17 cellular contexts compared by ENCODE assay signal in genomic region chr13:73934771-73935170, GRCh38.
DNase-seq lines count a peak whose midpoint lies in the region; ATAC-seq, FAIRE-seq and TF ChIP-seq lines count a peak whose summit lies in the region.
"Had no signal": no experiment of that assay in that cellular context is flagged by ENCODE, and none has a peak within 500 bp of the region (broad histone marks: within the 10 kb centered on the region; RNA-seq: fewer than 3 reads in every experiment).

No MANE protein-coding gene starts in this region.

- DNase-seq in A549 (ENCODE audit: low read depth in 1 of 2, low spot score in 1 of 2) (no peak), Karpas-422 (no peak), mammary epithelial cell (no peak), cerebellar nuclear complex (lab: John Stamatoyannopoulos, UW) (no peak), globus pallidus (ENCODE audit: low spot score) (no peak), WTC11 (ENCODE audit: low spot score) (no peak)
- DNase-seq in natural killer cell treated with Interleukin-12 subunit alpha and Interleukin-12 subunit beta and Interleukin-15 and Interleukin-18, amount 100 ng/mL, for 72 hours (ENCODE audit: low spot score), result no peak
- DNase-seq: CD8-positive, alpha-beta T cell; DMS53; H9; MV-4-11; NCI-H187; NCI-H345; NCI-H524 treated with DMSO at 0.1 percent for 48 hours; SJCRH30 had no signal

- H3K4me2 ChIP-seq in A549, result peak overlapping the region; percentile 64
- peak overlapping the region; percentile 9 for H3K4me2 ChIP-seq in Karpas-422 (ENCODE audit: low read depth, low read length, poor library complexity, severe bottlenecking)
- peak overlapping the region; percentile 52 for H3K4me2 ChIP-seq in mammary epithelial cell (ENCODE audit: insufficient read depth, low read depth, low read length)
- H3K4me2 ChIP-seq: BLaER1 treated with 17β-estradiol and CSF1 and Interleukin-3, amounts not matched to agents 10 nM and 100 nM had no signal

- H3K4me3 ChIP-seq in A549 (no peak overlapping the region), Karpas-422 (ENCODE audit: low read length) (no peak overlapping the region), mammary epithelial cell (replicated peaks in 1 of 3; ENCODE audit: insufficient read depth in 1 of 3, low read depth in 2 of 3, low read length in 3 of 3) (no peak overlapping the region)
- H3K4me3 ChIP-seq: BLaER1 treated with 17β-estradiol and CSF1 and Interleukin-3, amounts not matched to agents 10 nM and 100 nM; SJCRH30 had no signal

- no peaks in the 10 kb centered on the region for H3K9me2 ChIP-seq in Karpas-422 (replicated peaks; ENCODE audit: insufficient read depth, low read length)

- H3K4me3 Mint-ChIP-seq in natural killer cell treated with Interleukin-12 subunit alpha and Interleukin-12 subunit beta and Interleukin-15 and Interleukin-18, amount 100 ng/mL, for 72 hours, result peak overlapping the region; percentile 54
- H3K4me3 Mint-ChIP-seq in WTC11, result no peak overlapping the region
- H3K4me3 Mint-ChIP-seq: CD8-positive, alpha-beta T cell; H9 had no signal

- in situ Hi-C loops in mammary epithelial cell (cut with MboI; ENCODE audit: low sequenced_read_pairs in 2 of 2), result loop anchor here in 1 of 2 donors (25.0 kb wide), 1 partner anchor 353 kb away; no protein-coding TSS in a partner anchor

- H2AFZ ChIP-seq in Karpas-422 (ENCODE audit: low read length), result no peak overlapping the region
- H2AFZ ChIP-seq in mammary epithelial cell (ENCODE audit: low read depth, low read length), result no peak overlapping the region

- no TSS peak for BruUV-seq in mammary epithelial cell (replicated peaks; lab: Mats Ljungman, UMichigan)

- H3K79me2 ChIP-seq in Karpas-422 (ENCODE audit: low read length) (peaks cover 72% of the 10 kb centered on the region), mammary epithelial cell (ENCODE audit: insufficient read depth, low read length) (peaks cover 2% of the 10 kb centered on the region)

- TF ChIP-seq CTCF in A549 (IDR thresholded peaks at IDR 0.05) (no peak), mammary epithelial cell (conservative IDR thresholded peaks at IDR 0.05 in 1 of 2, IDR thresholded peaks at IDR 0.05 in 1 of 2; ENCODE audit: extremely low read depth in 1 of 2, insufficient read depth in 1 of 2, low read depth in 1 of 2, low read length in 2 of 2) (no peak), WTC11 (IDR thresholded peaks at IDR 0.05) (no peak)

- no peak for FAIRE-seq in A549 (lab: Jason Lieb, UNC)
- FAIRE-seq: GM12891 had no signal

- H3K27me3 ChIP-seq in Karpas-422 (ENCODE audit: low read length), result no peaks in the 10 kb centered on the region
- no peaks in the 10 kb centered on the region for H3K27me3 ChIP-seq in mammary epithelial cell (ENCODE audit: insufficient read depth, low read length)
- H3K27me3 ChIP-seq: BLaER1 treated with 17β-estradiol and CSF1 and Interleukin-3, amounts not matched to agents 10 nM and 100 nM; SJCRH30 had no signal

- H3K4me1 ChIP-seq in A549, result peaks cover 46% of the 10 kb centered on the region
- peaks cover 52% of the 10 kb centered on the region for H3K4me1 ChIP-seq in Karpas-422 (ENCODE audit: low read length)
- peaks cover 21% of the 10 kb centered on the region for H3K4me1 ChIP-seq in mammary epithelial cell (ENCODE audit: insufficient read depth, low read length)

- H3K27ac Mint-ChIP-seq in natural killer cell treated with Interleukin-12 subunit alpha and Interleukin-12 subunit beta and Interleukin-15 and Interleukin-18, amount 100 ng/mL, for 72 hours, result peak overlapping the region; percentile 15 to 39
- no peak overlapping the region for H3K27ac Mint-ChIP-seq in WTC11
- H3K27ac Mint-ChIP-seq: H9 had no signal

- H3K9me3 Mint-ChIP-seq in natural killer cell treated with Interleukin-12 subunit alpha and Interleukin-12 subunit beta and Interleukin-15 and Interleukin-18, amount 100 ng/mL, for 72 hours, result no peaks in the 10 kb centered on the region
- H3K9me3 Mint-ChIP-seq in WTC11, result 0 out of 2 replicates have a peak, but pooled peaks cover 2% of the 10 kb centered on the region
- H3K9me3 Mint-ChIP-seq: CD8-positive, alpha-beta T cell; H9 had no signal

- no peak for TF ChIP-seq RAD21 in A549 (conservative IDR thresholded peaks at IDR 0.05 in 1 of 2, IDR thresholded peaks at IDR 0.05 in 1 of 2)

- H4K20me1 ChIP-seq in Karpas-422 (ENCODE audit: insufficient read depth, low read depth, low read length), result no peaks in the 10 kb centered on the region
- no peaks in the 10 kb centered on the region for H4K20me1 ChIP-seq in mammary epithelial cell (ENCODE audit: insufficient read depth, low read length)

- dilution Hi-C loops in mammary epithelial cell (cut with HindIII; ENCODE audit: low sequenced_read_pairs), result no loop called here

- WGBS in A549 (ENCODE audit: missing lambda C conversion rate), result 73% methylated on average over 3 of the region's 3 CpGs
- 95% methylated on average over 3 of the region's 3 CpGs for WGBS in mammary epithelial cell (ENCODE audit: low coverage, missing lambda C conversion rate)

- CTCF ChIA-PET in A549 (lab: Yijun Ruan, JAX), result interaction anchor here (0.6 kb wide), 1 partner anchor 12 kb away, joined by 3 read pairs; no protein-coding TSS in a partner anchor
- CTCF ChIA-PET in mammary epithelial cell (lab: Charles Lee; ENCODE audit: low non-redundant PET), result no interaction called here
- CTCF ChIA-PET in WTC11 (lab: Charles Lee), result no interaction called here

- TF ChIP-seq POLR2A in A549 (IDR thresholded peaks at IDR 0.05; ENCODE audit: low read length), result no peak

- TF ChIP-seq EP300 in A549 (IDR thresholded peaks at IDR 0.05), result no peak

- H3K36me3 ChIP-seq in Karpas-422 (ENCODE audit: insufficient read depth, low read length) (peaks cover 21% of the 10 kb centered on the region; the same call in 1 of the 2 replicates), mammary epithelial cell (ENCODE audit: insufficient read depth, low read length) (no peaks in the 10 kb centered on the region)
- H3K36me3 ChIP-seq: SJCRH30 had no signal

- H3K27ac ChIP-seq in A549 (peak overlapping the region; percentile 50 to 53; a peak in 4 of 6 replicates), Karpas-422 (ENCODE audit: low read length) (no peak overlapping the region), mammary epithelial cell (ENCODE audit: insufficient read depth, low read depth, low read length) (no peak overlapping the region)
- H3K27ac ChIP-seq: BLaER1 treated with 17β-estradiol and CSF1 and Interleukin-3, amounts not matched to agents 10 nM and 100 nM; SJCRH30 had no signal

- no peak overlapping the region for H3K9ac ChIP-seq in Karpas-422 (ENCODE audit: low read length)
- no peak overlapping the region for H3K9ac ChIP-seq in mammary epithelial cell (ENCODE audit: insufficient read depth, low read length)
- H3K9ac ChIP-seq: BLaER1 treated with 17β-estradiol and CSF1 and Interleukin-3, amounts not matched to agents 10 nM and 100 nM had no signal

- no peak for ATAC-seq in A549
- ATAC-seq in natural killer cell treated with Interleukin-12 subunit alpha and Interleukin-12 subunit beta and Interleukin-15 and Interleukin-18, amount 100 ng/mL, for 72 hours, result no peak
- no peak for ATAC-seq in WTC11

- H3K36me3 Mint-ChIP-seq in natural killer cell treated with Interleukin-12 subunit alpha and Interleukin-12 subunit beta and Interleukin-15 and Interleukin-18, amount 100 ng/mL, for 72 hours, result no peaks in the 10 kb centered on the region
- H3K36me3 Mint-ChIP-seq in WTC11, result peaks cover 2% of the 10 kb centered on the region; the same call in 1 of the 2 replicates

- intact Hi-C loops in mammary epithelial cell (cut with micrococcal nuclease), result no loop called here

- H3K9me3 ChIP-seq in A549, result no peaks in the 10 kb centered on the region
- no peaks in the 10 kb centered on the region for H3K9me3 ChIP-seq in Karpas-422 (ENCODE audit: low read length)
- H3K9me3 ChIP-seq in mammary epithelial cell (replicated peaks; ENCODE audit: insufficient read depth, low read length), result no peaks in the 10 kb centered on the region
- H3K9me3 ChIP-seq: BLaER1 treated with 17β-estradiol and CSF1 and Interleukin-3, amounts not matched to agents 10 nM and 100 nM; SJCRH30 had no signal

- H3K27me3 Mint-ChIP-seq in natural killer cell treated with Interleukin-12 subunit alpha and Interleukin-12 subunit beta and Interleukin-15 and Interleukin-18, amount 100 ng/mL, for 72 hours, result no peaks in the 10 kb centered on the region
- no peaks in the 10 kb centered on the region for H3K27me3 Mint-ChIP-seq in WTC11 (ENCODE audit: low read depth)

- POLR2A ChIA-PET in A549 (lab: Yijun Ruan, JAX), result no interaction called here
- POLR2A ChIA-PET in WTC11 (lab: Charles Lee), result no interaction called here

- H3K4me1 Mint-ChIP-seq in natural killer cell treated with Interleukin-12 subunit alpha and Interleukin-12 subunit beta and Interleukin-15 and Interleukin-18, amount 100 ng/mL, for 72 hours (ENCODE audit: low read depth in 2 of 2), result peaks cover 44 to 49% of the 10 kb centered on the region in 2 donors
- peaks cover 35% of the 10 kb centered on the region for H3K4me1 Mint-ChIP-seq in WTC11

TF ChIP-seq in A549, 52 proteins besides CTCF, POLR2A, EP300 and RAD21:
- no peak for TF ChIP-seq ZSCAN20 (CRISPR knock-in tag; IDR thresholded peaks at IDR 0.05)
- peak; percentile 46 for TF ChIP-seq ZC3H11A (IDR thresholded peaks at IDR 0.05)

Comparison
In these comparisons a context has a peak if more than half of its experiments do, and no peak if none do; other contexts are left out.
1. H3K27ac ChIP-seq: peak in A549 (2 of 2); none in Karpas-422 (single experiment) and mammary epithelial cell (single experiment).
2. H3K4me2 ChIP-seq: peak in every context shown above with its lines; median percentile 64 in A549; 52 in mammary epithelial cell; 9 in Karpas-422.